In genomic region chr9:128987800-128988199, GRCh38 we compare ENCODE assay signal across 13 cellular contexts. TPM values are rescaled to one million over a fixed set of nuclear protein-coding genes. Genes with fewer than 3 reads are reported as not detected.
DNase-seq lines count a peak whose midpoint lies in the region; ATAC-seq, FAIRE-seq and TF ChIP-seq lines count a peak whose summit lies in the region.
"Had no signal": no experiment of that assay in that cellular context is flagged by ENCODE, and none has a peak within 500 bp of the region (broad histone marks: within the 10 kb centered on the region; RNA-seq: fewer than 3 reads in every experiment).

No MANE protein-coding gene starts in this region.

- no peak overlapping the region for H3K9ac ChIP-seq in subcutaneous abdominal adipose tissue (ENCODE audit: low read length in 5 of 5)
- no peak overlapping the region for H3K9ac ChIP-seq in neural progenitor cell

- H3K4me3 ChIP-seq in ascending aorta, result peak overlapping the region in 1 of 2 donors; percentile 31
- peak overlapping the region in 2 of 5 donors; percentile 47 to 48 for H3K4me3 ChIP-seq in subcutaneous abdominal adipose tissue (ENCODE audit: low read depth in 1 of 5, low read length in 5 of 5)
- no peak overlapping the region for H3K4me3 ChIP-seq in pancreas
- no peak overlapping the region for H3K4me3 ChIP-seq in neural progenitor cell
- no peak overlapping the region for H3K4me3 ChIP-seq in upper lobe of right lung
- H3K4me3 ChIP-seq: lower lobe of right lung had no signal

- 92 to 97% methylated on average over 5 of the region's 5 CpGs for WGBS in pancreas, 2 donors

- H3K4me1 Mint-ChIP-seq in neural progenitor cell, result no peaks in the 10 kb centered on the region
- H3K4me1 Mint-ChIP-seq: endodermal cell had no signal

- H3K27ac ChIP-seq in ascending aorta (peak overlapping the region; percentile 52 to 67), subcutaneous abdominal adipose tissue (ENCODE audit: low read depth, low read length) (peak overlapping the region; percentile 38), pancreas (no peak overlapping the region), neural progenitor cell (no peak overlapping the region), upper lobe of right lung (no peak overlapping the region)
- H3K27ac ChIP-seq: lower lobe of right lung had no signal

- FAIRE-seq in pancreas (lab: Jason Lieb, UNC), result no peak
- FAIRE-seq: small intestine had no signal

- TF ChIP-seq CTCF in ascending aorta (IDR thresholded peaks at IDR 0.05) (no peak), pancreas (IDR thresholded peaks at IDR 0.05) (no peak), neural progenitor cell (IDR thresholded peaks at IDR 0.05) (no peak), upper lobe of right lung (IDR thresholded peaks at IDR 0.05) (no peak)

- no peak overlapping the region for H3K4me3 Mint-ChIP-seq in neural progenitor cell
- H3K4me3 Mint-ChIP-seq: endodermal cell had no signal

- H3F3A ChIP-seq in neural progenitor cell (ENCODE audit: low read depth), result no peaks in the 10 kb centered on the region

- H3K27me3 Mint-ChIP-seq in neural progenitor cell (ENCODE audit: insufficient read depth, low read depth), result peaks cover 2% of the 10 kb centered on the region

- H3K9me3 ChIP-seq in ascending aorta (no peaks in the 10 kb centered on the region), subcutaneous abdominal adipose tissue (ENCODE audit: control insufficient read depth in 5 of 5, low read length in 5 of 5) (no peaks in the 10 kb centered on the region), pancreas (no peaks in the 10 kb centered on the region), neural progenitor cell (ENCODE audit: low read depth) (no peaks in the 10 kb centered on the region), upper lobe of right lung (no peaks in the 10 kb centered on the region)
- H3K9me3 ChIP-seq: lower lobe of right lung had no signal

- no peak overlapping the region for H3K4me2 ChIP-seq in neural progenitor cell

- ATAC-seq in pancreas, result no peak
- ATAC-seq in GM19463 (IDR thresholded peaks at IDR 0.05; ENCODE audit: unreplicated experiment), result no peak
- no peak for ATAC-seq in upper lobe of right lung
- ATAC-seq: activated CD4-positive, CD25-positive, alpha-beta regulatory T cell treated with anti-CD3 and anti-CD28 coated beads, Interleukin-2, amount 50 U/mL, for 24 hours; lower lobe of right lung had no signal

- DNase-seq in HCEC 1CT, result peak; percentile 93
- DNase-seq in ascending aorta (ENCODE audit: low spot score in 2 of 2), result peak in 1 of 2 donors; percentile 88
- peak; percentile 82 for DNase-seq in glomerular visceral epithelial cell (ENCODE audit: extremely low spot score)
- DNase-seq in pancreas, result no peak
- no peak for DNase-seq in neural progenitor cell (ENCODE audit: low spot score)
- DNase-seq in upper lobe of right lung, result no peak
- DNase-seq: activated gamma-delta T cell, endodermal cell, lower lobe of right lung, small intestine had no signal

- H2AFZ ChIP-seq in neural progenitor cell (replicated peaks), result no peak overlapping the region

- H4K20me1 ChIP-seq in neural progenitor cell (ENCODE audit: low read depth), result no peaks in the 10 kb centered on the region

- H3K27me3 ChIP-seq in ascending aorta (no peaks in the 10 kb centered on the region), subcutaneous abdominal adipose tissue (ENCODE audit: control insufficient read depth in 5 of 5, insufficient read depth in 4 of 5, low read length in 5 of 5) (no peaks in the 10 kb centered on the region), pancreas (no peaks in the 10 kb centered on the region), neural progenitor cell (no peaks in the 10 kb centered on the region), upper lobe of right lung (no peaks in the 10 kb centered on the region)

- H3K36me3 Mint-ChIP-seq in neural progenitor cell, result peaks cover 35% of the 10 kb centered on the region

- no peak overlapping the region for H3K27ac Mint-ChIP-seq in neural progenitor cell
- H3K27ac Mint-ChIP-seq: endodermal cell had no signal

- H3K4me1 ChIP-seq in ascending aorta (peaks cover 0 to 7% of the 10 kb centered on the region in 2 donors), subcutaneous abdominal adipose tissue (ENCODE audit: control insufficient read depth in 5 of 5, insufficient read depth in 5 of 5, low read length in 5 of 5) (peaks cover 0 to 14% (median 6%) of the 10 kb centered on the region in 5 donors), pancreas (no peaks in the 10 kb centered on the region), neural progenitor cell (no peaks in the 10 kb centered on the region), upper lobe of right lung (no peaks in the 10 kb centered on the region)
- H3K4me1 ChIP-seq: lower lobe of right lung had no signal

- no peaks in the 10 kb centered on the region for H3K9me3 Mint-ChIP-seq in neural progenitor cell
- H3K9me3 Mint-ChIP-seq: endodermal cell had no signal

- intact Hi-C loops in ascending aorta (cut with DNase I), result loop anchor here (2.0 kb wide), 1 partner anchor 19 kb away; no protein-coding TSS in a partner anchor
- intact Hi-C loops in pancreas (cut with DNase I), result no loop called here
- intact Hi-C loops in upper lobe of right lung (cut with DNase I), result no loop called here

- H3K36me3 ChIP-seq in ascending aorta (peaks cover 49 to 59% of the 10 kb centered on the region in 2 donors), subcutaneous abdominal adipose tissue (ENCODE audit: control insufficient read depth in 5 of 5, insufficient read depth in 5 of 5, low read length in 5 of 5) (peaks cover 24 to 85% (median 64%) of the 10 kb centered on the region in 5 donors), pancreas (peaks cover 3 to 69% (median 14%) of the 10 kb centered on the region in 3 donors), neural progenitor cell (peaks cover 6% of the 10 kb centered on the region), upper lobe of right lung (peaks cover 93% of the 10 kb centered on the region)

- H3K79me2 ChIP-seq in neural progenitor cell (ENCODE audit: low read depth), result no peaks in the 10 kb centered on the region

RNA-seq across cellular contexts. Expression of gene NUP188, which starts 40.3 kb away (rescaled TPM):
- total RNA-seq in ascending aorta (45.0 TPM), pancreas (10 to 100 TPM; 11.5 to 20.8 (median 13.5) TPM), neural progenitor cell (ENCODE audit: low replicate concordance) (66.7 and 80.0 TPM in 2 replicates), upper lobe of right lung (49.6 TPM)
- polyA plus RNA-seq in pancreas, result 10 to 100 TPM; 10.8 to 18.0 TPM

RNA-seq across cellular contexts. Expression of gene SH3GLB2, which starts 40.3 kb away (rescaled TPM):
- 138 TPM for total RNA-seq in ascending aorta
- 10 to 100 TPM; 46.6 to 79.7 (median 70.8) TPM for total RNA-seq in pancreas
- 100 to 1,000 TPM; 188 to 201 TPM for polyA plus RNA-seq in pancreas
- 45.7 and 98.8 TPM in 2 replicates for total RNA-seq in neural progenitor cell (ENCODE audit: low replicate concordance)
- 88.4 TPM for total RNA-seq in upper lobe of right lung

RNA-seq across cellular contexts. Expression of gene DOLK, which starts 40.4 kb away (rescaled TPM):
- 5.0 TPM for total RNA-seq in ascending aorta
- total RNA-seq in pancreas, result 1 to 10 TPM; 5.7 to 8.2 (median 6.6) TPM
- 1 to 10 TPM; 5.4 to 8.5 TPM for polyA plus RNA-seq in pancreas
- total RNA-seq in neural progenitor cell (ENCODE audit: low replicate concordance), result 8.2 and 16.8 TPM in 2 replicates
- 15.5 TPM for total RNA-seq in upper lobe of right lung

RNA-seq across cellular contexts. Expression of gene MIGA2, which starts 48.6 kb away (rescaled TPM):
- total RNA-seq in ascending aorta (39.9 TPM), pancreas (10 to 100 TPM in 1 of 6 donors, 1 to 10 TPM in 5; 7.5 to 17.1 (median 9.3) TPM), neural progenitor cell (ENCODE audit: low replicate concordance) (10.8 and 39.1 TPM in 2 replicates), upper lobe of right lung (20.7 TPM)
- polyA plus RNA-seq in pancreas, result 10 to 100 TPM; 27.8 to 30.9 TPM

Comparison
In these comparisons a context has a peak if more than half of its experiments do, and no peak if none do; other contexts are left out.
1. DNase-seq: peak in HCEC 1CT (single experiment) and glomerular visceral epithelial cell (single experiment); none in pancreas (0 of 6), neural progenitor cell (single experiment) and upper lobe of right lung (single experiment).
2. H3K27ac ChIP-seq: peak in ascending aorta (2 of 2) and subcutaneous abdominal adipose tissue (single experiment); none in pancreas (0 of 4), neural progenitor cell (single experiment) and upper lobe of right lung (single experiment).